In genomic region chr7:112390167-112390566, GRCh38 we compare ENCODE assay signal across 18 cellular contexts.
DNase-seq lines count a peak whose midpoint lies in the region; ATAC-seq and TF ChIP-seq lines count a peak whose summit lies in the region.
"Had no signal": no experiment of that assay in that cellular context is flagged by ENCODE, and none has a peak within 500 bp of the region (broad histone marks: within the 10 kb centered on the region; RNA-seq: fewer than 3 reads in every experiment).

No MANE protein-coding gene starts in this region.

- peaks cover 8% of the 10 kb centered on the region for H3K4me1 Mint-ChIP-seq in activated naive CD8-positive, alpha-beta T cell (ENCODE audit: low read depth)
- peaks cover 12% of the 10 kb centered on the region for H3K4me1 Mint-ChIP-seq in activated naive CD8-positive, alpha-beta T cell treated with anti-CD3 and anti-CD28 coated beads, Interleukin-2, amount 50 U/mL, for 24 hours
- H3K4me1 Mint-ChIP-seq in T-helper 17 cell = peaks cover 17% of the 10 kb centered on the region
- peaks cover 9% of the 10 kb centered on the region for H3K4me1 Mint-ChIP-seq in nephron

- no peaks in the 10 kb centered on the region for H3K36me3 ChIP-seq in lower lobe of right lung
- H3K36me3 ChIP-seq: BLaER1, SJSA1 had no signal

- intact Hi-C loops in lower lobe of right lung (cut with DNase I) = no loop called here

- no peaks in the 10 kb centered on the region for H3K36me3 Mint-ChIP-seq in activated naive CD8-positive, alpha-beta T cell
- H3K36me3 Mint-ChIP-seq in activated naive CD8-positive, alpha-beta T cell treated with anti-CD3 and anti-CD28 coated beads, Interleukin-2, amount 50 U/mL, for 24 hours (ENCODE audit: low read depth) = no peaks in the 10 kb centered on the region
- H3K36me3 Mint-ChIP-seq in T-helper 17 cell (ENCODE audit: low read depth) (peaks cover 2% of the 10 kb centered on the region), nephron (ENCODE audit: low read depth) (no peaks in the 10 kb centered on the region)

- no peaks in the 10 kb centered on the region for H3K27me3 ChIP-seq in lower lobe of right lung (ENCODE audit: low read depth)
- H3K27me3 ChIP-seq: BLaER1 had no signal

- no peak overlapping the region for H3K27ac Mint-ChIP-seq in activated naive CD8-positive, alpha-beta T cell
- no peak overlapping the region for H3K27ac Mint-ChIP-seq in activated naive CD8-positive, alpha-beta T cell treated with anti-CD3 and anti-CD28 coated beads, Interleukin-2, amount 50 U/mL, for 24 hours
- H3K27ac Mint-ChIP-seq in T-helper 17 cell (no peak overlapping the region), nephron (peak overlapping the region in 2 of 3 experiments; percentile 39 to 79)

- H3K27me3 Mint-ChIP-seq in activated naive CD8-positive, alpha-beta T cell = no peaks in the 10 kb centered on the region
- H3K27me3 Mint-ChIP-seq in activated naive CD8-positive, alpha-beta T cell treated with anti-CD3 and anti-CD28 coated beads, Interleukin-2, amount 50 U/mL, for 24 hours = no peaks in the 10 kb centered on the region
- H3K27me3 Mint-ChIP-seq in T-helper 17 cell (no peaks in the 10 kb centered on the region), nephron (ENCODE audit: low read depth) (peaks cover 4% of the 10 kb centered on the region)

- H3K27ac ChIP-seq in lower lobe of right lung = no peak overlapping the region
- H3K27ac ChIP-seq: BLaER1, RWPE1, SJSA1 had no signal

- H3K9me3 Mint-ChIP-seq in activated naive CD8-positive, alpha-beta T cell (ENCODE audit: low read depth) = no peaks in the 10 kb centered on the region
- H3K9me3 Mint-ChIP-seq in activated naive CD8-positive, alpha-beta T cell treated with anti-CD3 and anti-CD28 coated beads, Interleukin-2, amount 50 U/mL, for 24 hours = no peaks in the 10 kb centered on the region
- no peaks in the 10 kb centered on the region for H3K9me3 Mint-ChIP-seq in nephron
- H3K9me3 Mint-ChIP-seq: GM23338 had no signal

- H3K4me3 Mint-ChIP-seq in activated naive CD8-positive, alpha-beta T cell = peak overlapping the region; percentile 71
- no peak overlapping the region for H3K4me3 Mint-ChIP-seq in activated naive CD8-positive, alpha-beta T cell treated with anti-CD3 and anti-CD28 coated beads, Interleukin-2, amount 50 U/mL, for 24 hours
- H3K4me3 Mint-ChIP-seq in T-helper 17 cell = peak overlapping the region; percentile 43
- H3K4me3 Mint-ChIP-seq in nephron = peak overlapping the region in 2 of 3 experiments; percentile 17 to 77

- DNase-seq in activated naive CD8-positive, alpha-beta T cell treated with anti-CD3 and anti-CD28 coated beads, Interleukin-2, amount 50 U/mL, for 24 hours = no peak
- DNase-seq in T-helper 17 cell = no peak
- no peak for DNase-seq in NCI-H1105 treated with DMSO at 0.1 percent for 48 hours (lab: John Stamatoyannopoulos, UW)
- DNase-seq in lower lobe of right lung = no peak
- no peak for DNase-seq in NCI-H526 (lab: John Stamatoyannopoulos, UW)
- DNase-seq in iPS-NIHi11 (ENCODE audit: low spot score) = no peak
- DNase-seq: KG1, NCI-H1092, NCI-H1694 treated with DMSO at 0.1 percent for 48 hours, NCI-H345, NCI-H69 had no signal

- TF ChIP-seq CTCF in nephron (IDR thresholded peaks at IDR 0.05; ENCODE audit: unreplicated experiment in 3 of 3) (no peak), lower lobe of right lung (IDR thresholded peaks at IDR 0.05) (no peak)

- H3K9me3 ChIP-seq in T-helper 17 cell (ENCODE audit: control insufficient read depth, low read length, poor library complexity, severe bottlenecking) (no peaks in the 10 kb centered on the region), lower lobe of right lung (no peaks in the 10 kb centered on the region)
- H3K9me3 ChIP-seq: BLaER1, SJSA1 had no signal

- ATAC-seq in activated naive CD8-positive, alpha-beta T cell treated with anti-CD3 and anti-CD28 coated beads, Interleukin-2, amount 50 U/mL, for 24 hours = no peak
- ATAC-seq in T-helper 17 cell = no peak
- ATAC-seq in lower lobe of right lung = no peak
- ATAC-seq: GM23338, HCT116 had no signal

- H3K4me1 ChIP-seq in lower lobe of right lung = peaks cover 7% of the 10 kb centered on the region
- H3K4me1 ChIP-seq: SJSA1 had no signal

- H3K4me3 ChIP-seq in lower lobe of right lung = no peak overlapping the region
- H3K4me3 ChIP-seq: BLaER1, SJSA1 had no signal

Comparison
In these comparisons a context has a peak if more than half of its experiments do, and no peak if none do; other contexts are left out.
1. H3K27ac Mint-ChIP-seq: peak in nephron (2 of 3); none in activated naive CD8-positive, alpha-beta T cell (single experiment), activated naive CD8-positive, alpha-beta T cell treated with anti-CD3 and anti-CD28 coated beads, Interleukin-2, amount 50 U/mL, for 24 hours (single experiment) and T-helper 17 cell (single experiment).